Comparison of ENCODE assay signal across 10 cellular contexts in the genomic region with DNA sequence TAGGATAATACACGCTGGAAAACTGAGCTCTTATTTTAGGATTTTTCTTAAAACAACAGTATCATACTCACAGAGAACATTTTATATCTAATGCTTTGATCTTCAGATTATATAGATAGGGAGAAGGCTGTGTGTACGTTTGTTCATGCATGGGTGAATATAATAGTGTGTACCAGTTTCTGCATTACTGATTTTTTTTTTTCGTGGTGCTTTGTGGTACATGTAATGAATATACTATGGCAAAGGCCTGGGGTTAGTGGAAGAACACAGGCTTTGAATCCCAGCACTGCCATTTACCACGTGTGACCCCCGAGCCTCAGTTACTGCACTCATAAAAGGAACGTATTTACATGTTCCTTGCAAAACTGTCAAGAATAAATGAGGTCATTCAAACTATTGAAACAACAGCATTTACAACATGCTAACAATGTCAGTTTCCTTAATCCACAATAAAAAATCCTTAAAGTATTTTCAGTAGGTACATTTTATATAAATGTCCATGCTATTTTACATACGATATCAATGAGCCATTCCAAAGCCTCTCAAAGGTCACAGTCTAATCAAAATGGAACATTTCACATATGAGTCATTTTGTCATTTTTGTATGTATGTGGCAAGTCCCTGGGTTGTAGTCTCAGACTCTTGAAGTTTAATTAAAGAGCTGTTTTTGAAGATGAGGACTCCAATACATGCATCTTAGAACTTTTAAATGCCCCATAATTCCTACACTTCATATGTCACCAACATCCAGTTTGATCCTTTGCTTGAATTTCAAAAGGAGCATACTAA.
DNase-seq lines count a peak whose midpoint lies in the region; ATAC-seq and TF ChIP-seq lines count a peak whose summit lies in the region.
"Had no signal": no experiment of that assay in that cellular context is flagged by ENCODE, and none has a peak within 500 bp of the region (broad histone marks: within the 10 kb centered on the region; RNA-seq: fewer than 3 reads in every experiment).

No MANE protein-coding gene starts in this region.

- peak; percentile 43 for ATAC-seq in activated CD8-positive, alpha-beta memory T cell treated with anti-CD3 and anti-CD28 coated beads, Interleukin-2, amount 10 ng/mL, durations not matched to agents 7 days and 5 days
- ATAC-seq in HG03066 (IDR thresholded peaks at IDR 0.05; ENCODE audit: low read depth, unreplicated experiment) (peak; percentile 28), activated B cell treated with CpG ODN at 0.5 μM for 24 hours (ENCODE audit: low read depth) (peak; percentile 54), GM21528 (IDR thresholded peaks at IDR 0.05; ENCODE audit: low FRiP score, unreplicated experiment) (no peak)
- ATAC-seq in stimulated activated naive CD8-positive, alpha-beta T cell treated with anti-CD3 and anti-CD28 coated beads, Interleukin-15, amount 100 ng/mL, for 72 hours = peak; percentile 78

- no peaks in the 10 kb centered on the region for H3K27me3 Mint-ChIP-seq in activated CD8-positive, alpha-beta memory T cell treated with anti-CD3 and anti-CD28 coated beads, Interleukin-2, amount 10 ng/mL, durations not matched to agents 7 days and 5 days
- H3K27me3 Mint-ChIP-seq in activated B cell treated with CpG ODN at 0.5 μM for 24 hours = no peaks in the 10 kb centered on the region
- no peaks in the 10 kb centered on the region for H3K27me3 Mint-ChIP-seq in stimulated activated naive CD8-positive, alpha-beta T cell treated with anti-CD3 and anti-CD28 coated beads, Interleukin-15, amount 100 ng/mL, for 72 hours
- H3K27me3 Mint-ChIP-seq: dendritic cell treated with granulocyte-macrophage colony-stimulating factor and Interleukin-4, amounts not matched to agents 40 ng/mL and 50 ng/mL, for 4 days had no signal

- H3K4me3 Mint-ChIP-seq in activated CD8-positive, alpha-beta memory T cell treated with anti-CD3 and anti-CD28 coated beads, Interleukin-2, amount 10 ng/mL, durations not matched to agents 7 days and 5 days = no peak overlapping the region
- peak overlapping the region; percentile 39 for H3K4me3 Mint-ChIP-seq in activated B cell treated with CpG ODN at 0.5 μM for 24 hours
- peak overlapping the region; percentile 45 to 53 for H3K4me3 Mint-ChIP-seq in stimulated activated naive CD8-positive, alpha-beta T cell treated with anti-CD3 and anti-CD28 coated beads, Interleukin-15, amount 100 ng/mL, for 72 hours
- H3K4me3 Mint-ChIP-seq: dendritic cell treated with granulocyte-macrophage colony-stimulating factor and Interleukin-4, amounts not matched to agents 40 ng/mL and 50 ng/mL, for 4 days had no signal

- TF ChIP-seq CTCF in activated B cell treated with CpG ODN at 0.5 μM for 24 hours (IDR thresholded peaks at IDR 0.05) = no peak

- peak overlapping the region; percentile 24 for H3K27ac Mint-ChIP-seq in activated CD8-positive, alpha-beta memory T cell treated with anti-CD3 and anti-CD28 coated beads, Interleukin-2, amount 10 ng/mL, durations not matched to agents 7 days and 5 days
- H3K27ac Mint-ChIP-seq in activated B cell treated with CpG ODN at 0.5 μM for 24 hours = peak overlapping the region; percentile 85
- H3K27ac Mint-ChIP-seq in stimulated activated naive CD8-positive, alpha-beta T cell treated with anti-CD3 and anti-CD28 coated beads, Interleukin-15, amount 100 ng/mL, for 72 hours = peak overlapping the region; percentile 86 to 93

- POLR2A ChIA-PET in activated B cell treated with CpG ODN at 0.5 μM for 24 hours (lab: Charles Lee) = interaction anchor here (0.9 to 1.7 kb wide), 3 partner anchors 11 to 23 kb away, joined by 3 to 7 read pairs (median 4); no protein-coding TSS in a partner anchor

- no peaks in the 10 kb centered on the region for H3K9me3 Mint-ChIP-seq in activated CD8-positive, alpha-beta memory T cell treated with anti-CD3 and anti-CD28 coated beads, Interleukin-2, amount 10 ng/mL, durations not matched to agents 7 days and 5 days (ENCODE audit: low read depth)
- H3K9me3 Mint-ChIP-seq in activated B cell treated with CpG ODN at 0.5 μM for 24 hours = no peaks in the 10 kb centered on the region
- no peaks in the 10 kb centered on the region for H3K9me3 Mint-ChIP-seq in stimulated activated naive CD8-positive, alpha-beta T cell treated with anti-CD3 and anti-CD28 coated beads, Interleukin-15, amount 100 ng/mL, for 72 hours
- H3K9me3 Mint-ChIP-seq: dendritic cell treated with granulocyte-macrophage colony-stimulating factor and Interleukin-4, amounts not matched to agents 40 ng/mL and 50 ng/mL, for 4 days had no signal

- DNase-seq in activated CD8-positive, alpha-beta memory T cell treated with anti-CD3 and anti-CD28 coated beads, Interleukin-2, amount 10 ng/mL, durations not matched to agents 7 days and 5 days = no peak
- no peak for DNase-seq in activated CD8-positive, alpha-beta memory T cell treated with anti-CD3 and anti-CD28 coated beads for 24 hours
- DNase-seq in activated B cell treated with CpG ODN at 0.5 μM for 24 hours (no peak), NCI-H2107 treated with DMSO at 0.1 percent for 48 hours (lab: John Stamatoyannopoulos, UW; ENCODE audit: unreplicated experiment) (no peak), GM19240 (ENCODE audit: insufficient read length, low spot score) (no peak)
- peak in 1 of 2 donors; percentile 24 for DNase-seq in stimulated activated naive CD8-positive, alpha-beta T cell treated with anti-CD3 and anti-CD28 coated beads, Interleukin-15, amount 100 ng/mL, for 72 hours
- DNase-seq: NCI-H345 had no signal

- CTCF ChIA-PET in activated CD8-positive, alpha-beta memory T cell treated with anti-CD3 and anti-CD28 coated beads, Interleukin-2, amount 10 ng/mL, durations not matched to agents 7 days and 5 days (lab: Charles Lee) = interaction anchor here (1.4 kb wide), 1 partner anchor 9 kb away, joined by 3 read pairs; no protein-coding TSS in a partner anchor
- CTCF ChIA-PET in activated B cell treated with CpG ODN at 0.5 μM for 24 hours (lab: Charles Lee) = no interaction called here

- peaks cover 21% of the 10 kb centered on the region for H3K4me1 Mint-ChIP-seq in activated CD8-positive, alpha-beta memory T cell treated with anti-CD3 and anti-CD28 coated beads, Interleukin-2, amount 10 ng/mL, durations not matched to agents 7 days and 5 days
- H3K4me1 Mint-ChIP-seq in activated B cell treated with CpG ODN at 0.5 μM for 24 hours = peaks cover 47% of the 10 kb centered on the region
- H3K4me1 Mint-ChIP-seq in stimulated activated naive CD8-positive, alpha-beta T cell treated with anti-CD3 and anti-CD28 coated beads, Interleukin-15, amount 100 ng/mL, for 72 hours = peaks cover 36% of the 10 kb centered on the region

- intact Hi-C loops in activated B cell treated with CpG ODN at 0.5 μM for 24 hours (cut with micrococcal nuclease) = loop anchor here (1.0 to 5.0 kb wide), 2 partner anchors 38 to 242 kb away; no protein-coding TSS in a partner anchor

- H3K36me3 Mint-ChIP-seq in activated CD8-positive, alpha-beta memory T cell treated with anti-CD3 and anti-CD28 coated beads, Interleukin-2, amount 10 ng/mL, durations not matched to agents 7 days and 5 days = peaks cover 22% of the 10 kb centered on the region
- peaks cover 28% of the 10 kb centered on the region for H3K36me3 Mint-ChIP-seq in activated B cell treated with CpG ODN at 0.5 μM for 24 hours (ENCODE audit: low read depth)

Comparison
In these comparisons a context has a peak if more than half of its experiments do, and no peak if none do; other contexts are left out.
1. H3K27ac Mint-ChIP-seq: peak in every context shown above with its lines; median percentile 90 in stimulated activated naive CD8-positive, alpha-beta T cell treated with anti-CD3 and anti-CD28 coated beads, Interleukin-15, amount 100 ng/mL, for 72 hours; 85 in activated B cell treated with CpG ODN at 0.5 μM for 24 hours; 24 in activated CD8-positive, alpha-beta memory T cell treated with anti-CD3 and anti-CD28 coated beads, Interleukin-2, amount 10 ng/mL, durations not matched to agents 7 days and 5 days.